In the genomic region with DNA sequence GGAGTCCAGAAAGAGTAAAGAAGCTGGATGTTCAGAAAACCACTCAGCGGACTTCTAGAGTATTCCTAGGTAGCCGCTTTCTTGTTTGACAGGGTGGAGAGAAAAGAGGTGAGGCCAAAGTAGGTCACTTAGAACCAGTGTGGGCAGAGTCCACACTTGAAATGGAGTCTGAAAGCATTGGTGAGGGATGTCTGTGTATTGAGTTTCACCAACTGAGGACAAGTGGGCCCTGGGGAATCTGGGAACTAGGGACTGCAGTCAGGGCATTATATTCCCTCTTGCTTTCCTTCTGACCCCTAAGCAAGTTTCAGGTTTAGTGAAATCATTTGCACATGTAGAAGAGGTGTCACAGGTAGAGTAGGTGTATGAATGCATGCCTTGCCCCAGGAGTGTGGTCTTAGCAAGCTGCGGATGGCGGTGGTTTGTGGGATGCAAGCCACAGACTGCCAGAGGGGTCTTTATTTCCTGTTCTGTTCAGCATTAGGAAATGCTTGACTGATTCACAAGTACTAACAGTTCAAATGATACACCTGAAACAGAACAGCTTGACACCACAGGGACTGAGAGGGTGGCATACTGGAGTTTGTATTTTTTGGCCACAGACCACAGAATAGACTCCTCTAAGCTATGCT, we compare ENCODE assay signal across 11 cellular contexts. TPM values are rescaled to one million over a fixed set of nuclear protein-coding genes. Genes with fewer than 3 reads are reported as not detected.
DNase-seq lines count a peak whose midpoint lies in the region; ATAC-seq and TF ChIP-seq lines count a peak whose summit lies in the region.
"Had no signal": no experiment of that assay in that cellular context is flagged by ENCODE, and none has a peak within 500 bp of the region (broad histone marks: within the 10 kb centered on the region; RNA-seq: fewer than 3 reads in every experiment).

No MANE protein-coding gene starts in this region.

- DNase-seq in activated naive CD4-positive, alpha-beta T cell treated with anti-CD3 and anti-CD28 coated beads, Interleukin-2, amount 10 ng/mL, durations not matched to agents 7 days and 5 days, result no peak
- DNase-seq in activated naive CD4-positive, alpha-beta T cell treated with anti-CD3 and anti-CD28 coated beads, Interleukin-2, amount 50 U/mL, for 72 hours (ENCODE audit: low spot score in 2 of 2), result no peak
- DNase-seq in myocyte (ENCODE audit: low read depth) (peak; percentile 13), gastrocnemius medialis (no peak), NCI-H2196 treated with DMSO at 0.1 percent for 48 hours (lab: John Stamatoyannopoulos, UW; ENCODE audit: unreplicated experiment) (no peak)
- DNase-seq in activated CD4-positive, alpha-beta T cell treated with anti-CD3 and anti-CD28 coated beads for 4 hours, result no peak
- DNase-seq: BE2C; RPMI8226; stimulated activated naive CD4-positive, alpha-beta T cell treated with Interleukin-2 at 50 U/mL for 16 hours had no signal

- TF ChIP-seq CTCF in gastrocnemius medialis (IDR thresholded peaks at IDR 0.05 in 4 of 5, conservative IDR thresholded peaks at IDR 0.05 in 1 of 5), result no peak

- peak overlapping the region in 1 of 4 donors; percentile 82 for H3K27ac ChIP-seq in gastrocnemius medialis

- ATAC-seq in activated naive CD4-positive, alpha-beta T cell treated with anti-CD3 and anti-CD28 coated beads, Interleukin-2, amount 50 U/mL, for 72 hours, result no peak
- ATAC-seq in activated T-helper 17 cell treated with anti-CD3 and anti-CD28 coated beads, Interleukin-2, amount 50 U/mL, for 72 hours (replicated peaks), result no peak
- ATAC-seq in HG03095 (IDR thresholded peaks at IDR 0.05; ENCODE audit: unreplicated experiment) (no peak), gastrocnemius medialis (no peak)

- no peaks in the 10 kb centered on the region for H3K36me3 ChIP-seq in gastrocnemius medialis
- H3K36me3 ChIP-seq: BE2C had no signal

- H3K27me3 Mint-ChIP-seq in activated naive CD4-positive, alpha-beta T cell treated with anti-CD3 and anti-CD28 coated beads, Interleukin-2, amount 10 ng/mL, durations not matched to agents 7 days and 5 days, result peaks cover 69% of the 10 kb centered on the region
- peaks cover 51% of the 10 kb centered on the region for H3K27me3 Mint-ChIP-seq in activated T-helper 17 cell treated with anti-CD3 and anti-CD28 coated beads, Interleukin-2, amount 50 U/mL, for 72 hours

- H3K4me3 ChIP-seq in gastrocnemius medialis, result no peak overlapping the region

- CTCF ChIA-PET in activated naive CD4-positive, alpha-beta T cell treated with anti-CD3 and anti-CD28 coated beads, Interleukin-2, amount 10 ng/mL, durations not matched to agents 7 days and 5 days (lab: Charles Lee), result no interaction called here

- H3K36me3 Mint-ChIP-seq in activated naive CD4-positive, alpha-beta T cell treated with anti-CD3 and anti-CD28 coated beads, Interleukin-2, amount 10 ng/mL, durations not matched to agents 7 days and 5 days, result no peaks in the 10 kb centered on the region
- H3K36me3 Mint-ChIP-seq in activated naive CD4-positive, alpha-beta T cell treated with anti-CD3 and anti-CD28 coated beads, Interleukin-2, amount 50 U/mL, for 72 hours, result peaks cover 0 to 7% of the 10 kb centered on the region in 2 donors
- no peaks in the 10 kb centered on the region for H3K36me3 Mint-ChIP-seq in activated T-helper 17 cell treated with anti-CD3 and anti-CD28 coated beads, Interleukin-2, amount 50 U/mL, for 72 hours (ENCODE audit: low read depth)

- peaks cover 19 to 20% of the 10 kb centered on the region in 2 donors for H3K4me1 ChIP-seq in gastrocnemius medialis
- H3K4me1 ChIP-seq: BE2C had no signal

- peak overlapping the region; percentile 21 for H3K4me3 Mint-ChIP-seq in activated naive CD4-positive, alpha-beta T cell treated with anti-CD3 and anti-CD28 coated beads, Interleukin-2, amount 10 ng/mL, durations not matched to agents 7 days and 5 days
- H3K4me3 Mint-ChIP-seq in activated T-helper 17 cell treated with anti-CD3 and anti-CD28 coated beads, Interleukin-2, amount 50 U/mL, for 72 hours, result peak overlapping the region; percentile 65

- in situ Hi-C loops in gastrocnemius medialis (cut with MboI; ENCODE audit: low sequenced_read_pairs in 4 of 4), result no loop called here

- intact Hi-C loops in gastrocnemius medialis (cut with DNase I; ENCODE audit: low total_unique reads), result loop anchor here (5.0 to 10.0 kb wide), 3 partner anchors 67 to 398 kb away; a partner anchor contains a TSS

- TF ChIP-seq POLR2A in gastrocnemius medialis (IDR thresholded peaks at IDR 0.05), result no peak

- peaks cover 18% of the 10 kb centered on the region for H3K4me1 Mint-ChIP-seq in activated naive CD4-positive, alpha-beta T cell treated with anti-CD3 and anti-CD28 coated beads, Interleukin-2, amount 10 ng/mL, durations not matched to agents 7 days and 5 days
- H3K4me1 Mint-ChIP-seq in activated T-helper 17 cell treated with anti-CD3 and anti-CD28 coated beads, Interleukin-2, amount 50 U/mL, for 72 hours, result peaks cover 7% of the 10 kb centered on the region

- H3K9me3 Mint-ChIP-seq in activated naive CD4-positive, alpha-beta T cell treated with anti-CD3 and anti-CD28 coated beads, Interleukin-2, amount 10 ng/mL, durations not matched to agents 7 days and 5 days, result no peaks in the 10 kb centered on the region
- no peaks in the 10 kb centered on the region for H3K9me3 Mint-ChIP-seq in activated naive CD4-positive, alpha-beta T cell treated with anti-CD3 and anti-CD28 coated beads, Interleukin-2, amount 50 U/mL, for 72 hours
- no peaks in the 10 kb centered on the region for H3K9me3 Mint-ChIP-seq in activated T-helper 17 cell treated with anti-CD3 and anti-CD28 coated beads, Interleukin-2, amount 50 U/mL, for 72 hours

- no peaks in the 10 kb centered on the region for H3K27me3 ChIP-seq in gastrocnemius medialis
- H3K27me3 ChIP-seq: BE2C had no signal

- no peak overlapping the region for H3K27ac Mint-ChIP-seq in activated naive CD4-positive, alpha-beta T cell treated with anti-CD3 and anti-CD28 coated beads, Interleukin-2, amount 10 ng/mL, durations not matched to agents 7 days and 5 days
- H3K27ac Mint-ChIP-seq in activated naive CD4-positive, alpha-beta T cell treated with anti-CD3 and anti-CD28 coated beads, Interleukin-2, amount 50 U/mL, for 72 hours, result no peak overlapping the region
- no peak overlapping the region for H3K27ac Mint-ChIP-seq in activated T-helper 17 cell treated with anti-CD3 and anti-CD28 coated beads, Interleukin-2, amount 50 U/mL, for 72 hours

- no peaks in the 10 kb centered on the region for H3K9me3 ChIP-seq in gastrocnemius medialis
- H3K9me3 ChIP-seq: BE2C had no signal

RNA-seq across cellular contexts. Expression of a gene that starts 1.1 kb away (rescaled TPM):
- under 1 TPM in 1 of 2 donors, not detected in 1; 0.23 TPM for total RNA-seq in activated naive CD4-positive, alpha-beta T cell treated with anti-CD3 and anti-CD28 coated beads, Interleukin-2, amount 50 U/mL, for 72 hours
- under 1 TPM; 0.13 to 0.34 TPM for total RNA-seq in activated T-helper 17 cell treated with anti-CD3 and anti-CD28 coated beads, Interleukin-2, amount 50 U/mL, for 72 hours
- total RNA-seq in myocyte (60.5 and 62.6 TPM in 2 replicates), gastrocnemius medialis (10 to 100 TPM; 17.9 to 24.5 (median 22.1) TPM)
- 37.0 TPM for polyA plus RNA-seq in myocyte (2012)

Comparison
In these comparisons a context has a peak if more than half of its experiments do, and no peak if none do; other contexts are left out.
1. RNA of a gene that starts 1.1 kb away (total RNA-seq): 60.5 to 62.6 TPM in myocyte and 17.9 to 24.5 TPM in gastrocnemius medialis; 0.13 to 0.34 TPM in activated T-helper 17 cell treated with anti-CD3 and anti-CD28 coated beads, Interleukin-2, amount 50 U/mL, for 72 hours and 0.23 TPM in activated naive CD4-positive, alpha-beta T cell treated with anti-CD3 and anti-CD28 coated beads, Interleukin-2, amount 50 U/mL, for 72 hours; every median in the first group is over 10 times any median in the second.